Comparison of ENCODE assay signal across 8 cellular contexts in genomic region chr12:4270016-4270669, GRCh38. TPM values are rescaled to one million over a fixed set of nuclear protein-coding genes. Genes with fewer than 3 reads are reported as not detected.
A peak's percentile ranks its signal among the peaks of the same experiment; 100 is the strongest.
DNase-seq lines count a peak whose midpoint lies in the region; ATAC-seq and TF ChIP-seq lines count a peak whose summit lies in the region.

No MANE protein-coding gene starts in this region.

- no peak for TF ChIP-seq EP300 in stomach (IDR thresholded peaks at IDR 0.05)

- H3K9ac ChIP-seq in OCI-LY1 (ENCODE audit: low read length) = no peak overlapping the region

- H3K36me3 ChIP-seq in OCI-LY1 (ENCODE audit: insufficient read depth, low read length) (no peaks in the 10 kb centered on the region), lung (ENCODE audit: control insufficient read depth in 2 of 2, insufficient read depth in 2 of 2, low read length in 2 of 2) (no peaks in the 10 kb centered on the region), stomach (no peaks in the 10 kb centered on the region)

- no peaks in the 10 kb centered on the region for H3F3A ChIP-seq in OCI-LY1 (ENCODE audit: insufficient read depth, low read length)

- H3K4me1 ChIP-seq in OCI-LY1 (ENCODE audit: insufficient read depth, low read length, severe bottlenecking) (peaks cover 25% of the 10 kb centered on the region), lung (ENCODE audit: control insufficient read depth in 2 of 2, insufficient read depth in 2 of 2, low read length in 2 of 2) (peaks cover 5 to 16% of the 10 kb centered on the region in 2 donors), stomach (peaks cover 30 to 67% (median 58%) of the 10 kb centered on the region in 4 donors)

- H3K27ac ChIP-seq in OCI-LY1 (ENCODE audit: low read depth, low read length, poor library complexity, severe bottlenecking) (no peak overlapping the region), lung (ENCODE audit: low read depth in 1 of 2, low read length in 1 of 2) (peak overlapping the region; percentile 72 to 84), stomach (peak overlapping the region; percentile 87 to 93 (median 88))

- intact Hi-C loops in stomach (cut with DNase I; ENCODE audit: low total_unique reads) (loop anchor here (10.0 kb wide), 2 partner anchors 275 to 385 kb away; no protein-coding TSS in a partner anchor), sciatic nerve (cut with DNase I) (loop anchor here (10.0 kb wide), 2 partner anchors 235 to 385 kb away; no protein-coding TSS in a partner anchor)

- no peak for ATAC-seq in activated naive CD4-positive, alpha-beta T cell treated with anti-CD3 and anti-CD28 coated beads, Interleukin-2, amount 50 U/mL, for 72 hours
- ATAC-seq in lung (ENCODE audit: insufficient read depth, low FRiP score) (no peak), GM18858 (IDR thresholded peaks at IDR 0.05; ENCODE audit: unreplicated experiment) (no peak), sciatic nerve (no peak)

- H3K4me2 ChIP-seq in OCI-LY1 (ENCODE audit: low read length) = peak overlapping the region; percentile 79

- no peaks in the 10 kb centered on the region for H4K20me1 ChIP-seq in OCI-LY1 (ENCODE audit: insufficient read depth, low read length)

- TF ChIP-seq POLR2A in stomach (IDR thresholded peaks at IDR 0.05) = no peak

- no peaks in the 10 kb centered on the region for H3K9me3 Mint-ChIP-seq in activated naive CD4-positive, alpha-beta T cell treated with anti-CD3 and anti-CD28 coated beads, Interleukin-2, amount 50 U/mL, for 72 hours

- TF ChIP-seq CTCF in OCI-LY1 (IDR thresholded peaks at IDR 0.05; ENCODE audit: low read length) (no peak), lung (IDR thresholded peaks at IDR 0.05; ENCODE audit: control extremely low read depth, extremely low read depth) (no peak), stomach (IDR thresholded peaks at IDR 0.05) (no peak)

- H3K9me2 ChIP-seq in OCI-LY1 (ENCODE audit: low read depth, low read length) = no peaks in the 10 kb centered on the region

- H2AFZ ChIP-seq in OCI-LY1 (ENCODE audit: low read length) = no peak overlapping the region

- H3K4me3 ChIP-seq in OCI-LY1 (ENCODE audit: low read depth, low read length, poor library complexity, severe bottlenecking) (peak overlapping the region; percentile 63), lung (peak overlapping the region; percentile 26), stomach (peak overlapping the region; percentile 60 to 72 (median 66))

- H3K27me3 ChIP-seq in OCI-LY1 (ENCODE audit: insufficient read depth, low read length) = peaks cover 12% of the 10 kb centered on the region
- no peaks in the 10 kb centered on the region for H3K27me3 ChIP-seq in lung (ENCODE audit: control insufficient read depth, insufficient read depth)
- H3K27me3 ChIP-seq in stomach = peaks cover 0 to 94% (median 67%) of the 10 kb centered on the region in 3 donors

- H3K9me3 ChIP-seq in OCI-LY1 (ENCODE audit: low read length) (no peaks in the 10 kb centered on the region), lung (ENCODE audit: control insufficient read depth in 2 of 2, insufficient read depth in 1 of 2, low read length in 1 of 2) (no peaks in the 10 kb centered on the region), stomach (no peaks in the 10 kb centered on the region)

- DNase-seq in activated naive CD4-positive, alpha-beta T cell treated with anti-CD3 and anti-CD28 coated beads, Interleukin-2, amount 50 U/mL, for 72 hours (ENCODE audit: low spot score in 2 of 2) = peak in 1 of 2 donors; percentile 59
- DNase-seq in lung (ENCODE audit: low spot score) (no peak), stomach (no peak), HK-2 (ENCODE audit: unreplicated experiment) (no peak), sciatic nerve (ENCODE audit: low spot score) (no peak), NOMO-1 (lab: John Stamatoyannopoulos, UW; ENCODE audit: unreplicated experiment in 2 of 2) (no peak)

- H3K27ac Mint-ChIP-seq in activated naive CD4-positive, alpha-beta T cell treated with anti-CD3 and anti-CD28 coated beads, Interleukin-2, amount 50 U/mL, for 72 hours = peak overlapping the region; percentile 95 to 99

- peaks cover 17 to 19% of the 10 kb centered on the region in 2 donors for H3K36me3 Mint-ChIP-seq in activated naive CD4-positive, alpha-beta T cell treated with anti-CD3 and anti-CD28 coated beads, Interleukin-2, amount 50 U/mL, for 72 hours

- WGBS in lung, 2 donors = 3 to 7% methylated on average over 31 of the region's 31 CpGs
- 4 to 12% (median 6%) methylated on average over 31 of the region's 31 CpGs for WGBS in stomach, 5 donors

- no peaks in the 10 kb centered on the region for H3K79me2 ChIP-seq in OCI-LY1 (ENCODE audit: insufficient read depth, low read length)

RNA-seq across cellular contexts. Expression of gene CCND2, which starts 3.4 kb away (rescaled TPM):
- 100 to 1,000 TPM; 266 to 571 TPM for total RNA-seq in activated naive CD4-positive, alpha-beta T cell treated with anti-CD3 and anti-CD28 coated beads, Interleukin-2, amount 50 U/mL, for 72 hours
- 100 to 1,000 TPM in 1 of 2 donors, 10 to 100 TPM in 1; 93.9 to 113 TPM for total RNA-seq in lung
- 1 to 10 TPM; 6.1 to 9.5 TPM for polyA plus RNA-seq in lung
- 10 to 100 TPM; 27.4 to 89.0 (median 49.1) TPM for total RNA-seq in stomach
- 1 to 10 TPM; 5.5 to 8.3 (median 7.0) TPM for polyA plus RNA-seq in stomach
- 130 TPM for total RNA-seq in sciatic nerve

RNA-seq across cellular contexts. Expression of gene TIGAR, which starts 50.9 kb away (rescaled TPM):
- total RNA-seq in activated naive CD4-positive, alpha-beta T cell treated with anti-CD3 and anti-CD28 coated beads, Interleukin-2, amount 50 U/mL, for 72 hours = 10 to 100 TPM in 1 of 2 donors, 1 to 10 TPM in 1; 3.8 to 17.0 TPM
- 1 to 10 TPM; 1.6 to 9.1 TPM for total RNA-seq in lung
- polyA plus RNA-seq in lung = 1 to 10 TPM; 4.2 to 8.9 TPM
- total RNA-seq in stomach = 100 to 1,000 TPM in 1 of 5 donors, 1 to 10 TPM in 2, under 1 TPM in 1, not detected in 1; 0.45 to 149 (median 5.1) TPM
- 1 to 10 TPM; 2.1 to 9.2 (median 5.5) TPM for polyA plus RNA-seq in stomach
- 7.9 TPM for total RNA-seq in sciatic nerve
